9 cellular contexts compared by ENCODE assay signal in the genomic region with DNA sequence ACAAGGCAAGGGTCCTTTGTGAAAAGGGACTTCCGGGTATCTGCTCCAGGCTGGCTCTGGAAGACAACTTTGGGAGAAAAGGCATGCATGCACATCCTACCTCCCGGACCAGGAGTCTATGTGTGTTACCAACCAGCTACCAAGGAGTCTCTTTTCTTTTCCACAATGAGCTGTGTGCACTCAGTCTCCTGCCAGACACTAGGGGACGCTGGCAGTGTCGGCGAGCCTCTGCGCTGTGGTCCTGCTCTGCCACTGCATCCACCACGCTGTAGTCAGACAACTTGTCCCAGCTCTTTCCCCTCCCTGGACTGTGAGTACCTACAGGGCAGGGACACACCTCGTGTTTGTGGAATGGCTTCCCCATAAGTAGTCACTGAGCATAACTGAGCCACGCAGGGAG. TPM values are rescaled to one million over a fixed set of nuclear protein-coding genes. Genes with fewer than 3 reads are reported as not detected.
DNase-seq lines count a peak whose midpoint lies in the region; ATAC-seq and TF ChIP-seq lines count a peak whose summit lies in the region.
"Had no signal": no experiment of that assay in that cellular context is flagged by ENCODE, and none has a peak within 500 bp of the region (broad histone marks: within the 10 kb centered on the region; RNA-seq: fewer than 3 reads in every experiment).

No MANE protein-coding gene starts in this region.

- no peaks in the 10 kb centered on the region for H3K36me3 Mint-ChIP-seq in activated CD4-positive, alpha-beta T cell treated with anti-CD3 and anti-CD28 coated beads, Interleukin-2, amount 10 ng/mL, durations not matched to agents 7 days and 5 days (ENCODE audit: low read depth)

- CTCF ChIA-PET in activated CD4-positive, alpha-beta T cell treated with anti-CD3 and anti-CD28 coated beads, Interleukin-2, amount 10 ng/mL, durations not matched to agents 7 days and 5 days (lab: Charles Lee), result interaction anchor here (0.6 to 1.7 kb wide), 12 partner anchors 8 to 427 kb away, joined by 3 to 11 read pairs (median 3); a partner anchor contains a TSS

- POLR2A ChIA-PET in activated CD4-positive, alpha-beta T cell treated with anti-CD3 and anti-CD28 coated beads, Interleukin-2, amount 10 ng/mL, durations not matched to agents 7 days and 5 days (lab: Charles Lee), result no interaction called here

- ATAC-seq in HG02870 (IDR thresholded peaks at IDR 0.05; ENCODE audit: unreplicated experiment) (no peak), HG02970 (IDR thresholded peaks at IDR 0.05; ENCODE audit: low FRiP score, unreplicated experiment) (no peak), HG02623 (IDR thresholded peaks at IDR 0.05; ENCODE audit: unreplicated experiment) (no peak)

- no peaks in the 10 kb centered on the region for H3K9me3 Mint-ChIP-seq in activated CD4-positive, alpha-beta T cell treated with anti-CD3 and anti-CD28 coated beads, Interleukin-2, amount 10 ng/mL, durations not matched to agents 7 days and 5 days

- H3K27me3 Mint-ChIP-seq in activated CD4-positive, alpha-beta T cell treated with anti-CD3 and anti-CD28 coated beads, Interleukin-2, amount 10 ng/mL, durations not matched to agents 7 days and 5 days, result no peaks in the 10 kb centered on the region

- peak; percentile 73 for TF ChIP-seq CTCF in GM10266 (IDR thresholded peaks at IDR 0.05; ENCODE audit: control insufficient read depth, insufficient read depth, low read depth, missing control alignments)
- TF ChIP-seq CTCF in fibroblast of pulmonary artery (IDR thresholded peaks at IDR 0.05; ENCODE audit: low read length, missing control alignments), result peak; percentile 84

- H3K27ac Mint-ChIP-seq in activated CD4-positive, alpha-beta T cell treated with anti-CD3 and anti-CD28 coated beads, Interleukin-2, amount 10 ng/mL, durations not matched to agents 7 days and 5 days, result no peak overlapping the region

- DNase-seq in GM10266 (ENCODE audit: extremely low spot score), result peak; percentile 64
- peak; percentile 78 for DNase-seq in NCI-H1092 treated with DMSO at 0.1 percent for 48 hours (lab: John Stamatoyannopoulos, UW)
- DNase-seq in activated CD4-positive, alpha-beta T cell treated with anti-CD3 and anti-CD28 coated beads, Interleukin-2, amount 10 ng/mL, durations not matched to agents 7 days and 5 days, result peak; percentile 33
- peak; percentile 57 for DNase-seq in fibroblast of pulmonary artery (ENCODE audit: low read depth)
- peak; percentile 31 for DNase-seq in renal cortical epithelial cell (ENCODE audit: low read depth)

- no peak overlapping the region for H3K4me3 Mint-ChIP-seq in activated CD4-positive, alpha-beta T cell treated with anti-CD3 and anti-CD28 coated beads, Interleukin-2, amount 10 ng/mL, durations not matched to agents 7 days and 5 days

- H3K4me3 ChIP-seq in fibroblast of pulmonary artery (replicated peaks; ENCODE audit: low read depth, low read length), result no peak overlapping the region
- H3K4me3 ChIP-seq: skin epidermis had no signal

- H3K4me1 Mint-ChIP-seq in activated CD4-positive, alpha-beta T cell treated with anti-CD3 and anti-CD28 coated beads, Interleukin-2, amount 10 ng/mL, durations not matched to agents 7 days and 5 days, result peaks cover 14% of the 10 kb centered on the region

RNA-seq across cellular contexts. Expression of a gene that starts 5.1 kb away (rescaled TPM):
- 100 to 1,000 TPM; 235 to 273 TPM for total RNA-seq in activated CD4-positive, alpha-beta T cell treated with anti-CD3 and anti-CD28 coated beads, Interleukin-2, amount 10 ng/mL, durations not matched to agents 7 days and 5 days
- total RNA-seq in renal cortical epithelial cell, result 366 and 540 TPM in 2 replicates

RNA-seq across cellular contexts. Expression of a gene that starts 27.7 kb away (rescaled TPM):
- 10 to 100 TPM; 30.8 to 34.0 TPM for total RNA-seq in activated CD4-positive, alpha-beta T cell treated with anti-CD3 and anti-CD28 coated beads, Interleukin-2, amount 10 ng/mL, durations not matched to agents 7 days and 5 days
- total RNA-seq in renal cortical epithelial cell, result 16.0 and 25.2 TPM in 2 replicates

RNA-seq across cellular contexts. Expression of a gene that starts 28.7 kb away (rescaled TPM):
- total RNA-seq in activated CD4-positive, alpha-beta T cell treated with anti-CD3 and anti-CD28 coated beads, Interleukin-2, amount 10 ng/mL, durations not matched to agents 7 days and 5 days, result 10 to 100 TPM; 41.3 to 61.0 TPM
- 53.6 and 79.0 TPM in 2 replicates for total RNA-seq in renal cortical epithelial cell

RNA-seq across cellular contexts. Expression of a gene that starts 35.1 kb away (rescaled TPM):
- under 1 TPM in 1 of 2 experiments, not detected in 1; 0.50 TPM for total RNA-seq in activated CD4-positive, alpha-beta T cell treated with anti-CD3 and anti-CD28 coated beads, Interleukin-2, amount 10 ng/mL, durations not matched to agents 7 days and 5 days
- total RNA-seq in renal cortical epithelial cell, result 0.50 and 43.9 TPM in 2 replicates

RNA-seq across cellular contexts. Expression of a gene that starts 47.5 kb away (rescaled TPM):
- 100 to 1,000 TPM; 157 to 191 TPM for total RNA-seq in activated CD4-positive, alpha-beta T cell treated with anti-CD3 and anti-CD28 coated beads, Interleukin-2, amount 10 ng/mL, durations not matched to agents 7 days and 5 days
- total RNA-seq in renal cortical epithelial cell, result 36.8 and 53.6 TPM in 2 replicates
